9 cellular contexts compared by ENCODE assay signal in the genomic region with DNA sequence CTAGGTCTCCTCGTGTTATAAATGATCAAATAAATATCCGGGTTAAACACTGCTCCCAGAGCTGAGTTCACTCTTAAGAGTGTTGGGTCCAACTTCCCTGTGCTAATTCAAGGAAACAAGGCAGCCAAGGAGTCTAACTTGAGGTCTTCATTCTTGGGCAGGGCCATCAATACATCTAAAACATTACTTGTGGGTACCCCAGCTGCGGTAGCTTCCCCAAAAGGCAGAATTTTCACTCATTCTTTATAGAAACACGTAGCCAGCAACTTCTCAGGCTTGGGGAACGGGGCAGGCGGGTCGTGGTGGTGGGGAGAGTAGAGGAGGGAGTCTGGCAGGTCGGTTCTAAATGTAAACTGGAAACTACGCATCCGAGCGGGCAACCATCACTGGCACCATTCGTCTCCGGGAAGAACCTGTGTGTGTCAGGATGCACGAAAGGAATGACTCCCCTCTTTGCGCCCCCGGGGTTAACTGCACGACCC. TPM values are rescaled to one million over a fixed set of nuclear protein-coding genes. Genes with fewer than 3 reads are reported as not detected.
DNase-seq lines count a peak whose midpoint lies in the region; ATAC-seq and TF ChIP-seq lines count a peak whose summit lies in the region.
"Had no signal": no experiment of that assay in that cellular context is flagged by ENCODE, and none has a peak within 500 bp of the region (broad histone marks: within the 10 kb centered on the region; RNA-seq: fewer than 3 reads in every experiment).

No MANE protein-coding gene starts in this region.

- no peaks in the 10 kb centered on the region for H3K36me3 ChIP-seq in smooth muscle cell (ENCODE audit: low read depth)

- H3K9me3 ChIP-seq in smooth muscle cell (replicated peaks; ENCODE audit: low read depth) = no peaks in the 10 kb centered on the region

- peaks cover 39% of the 10 kb centered on the region for H3K79me2 ChIP-seq in smooth muscle cell (ENCODE audit: low read depth)

- H3K9ac ChIP-seq in smooth muscle cell (ENCODE audit: low read depth) = peak overlapping the region; percentile 91

- ATAC-seq in GM19035 (IDR thresholded peaks at IDR 0.05; ENCODE audit: unreplicated experiment) = no peak

- H3K4me2 ChIP-seq in smooth muscle cell = peak overlapping the region; percentile 99

- H2AFZ ChIP-seq in smooth muscle cell (ENCODE audit: low read depth) = peak overlapping the region; percentile 98

- peaks cover 35% of the 10 kb centered on the region for H4K20me1 ChIP-seq in smooth muscle cell (ENCODE audit: low read depth)

- peak overlapping the region; percentile 98 for H3K4me3 ChIP-seq in smooth muscle cell

- peaks cover 16% of the 10 kb centered on the region for H3K4me1 ChIP-seq in smooth muscle cell (ENCODE audit: low read depth)

- DNase-seq in NCI-H2227 treated with DMSO at 0.1 percent for 48 hours (lab: John Stamatoyannopoulos, UW) (peak; percentile 26), NCI-H2227 (lab: John Stamatoyannopoulos, UW; ENCODE audit: unreplicated experiment) (no peak), NAMALWA (ENCODE audit: low spot score) (peak; percentile 49), astrocyte of the hippocampus (ENCODE audit: low read depth, low spot score) (peak; percentile 27), iPS-NIHi11 (ENCODE audit: low spot score) (peak; percentile 31), smooth muscle cell (lab: John Stamatoyannopoulos, UW; ENCODE audit: unreplicated experiment) (no peak), NCI-H2196 (lab: John Stamatoyannopoulos, UW; ENCODE audit: unreplicated experiment) (no peak)

- peaks cover 4% of the 10 kb centered on the region for H3F3A ChIP-seq in smooth muscle cell (ENCODE audit: low read depth)

- 8% methylated on average over 17 of the region's 17 CpGs for WGBS in smooth muscle cell (ENCODE audit: low lambda C conversion rate)

- no peak for TF ChIP-seq CTCF in smooth muscle cell (IDR thresholded peaks at IDR 0.05; ENCODE audit: borderline replicate concordance, insufficient read depth, poor library complexity, severe bottlenecking)

- peak overlapping the region; percentile 89 for H3K27ac ChIP-seq in smooth muscle cell (ENCODE audit: low read depth)

- H3K27me3 ChIP-seq in smooth muscle cell (ENCODE audit: low read depth) = no peaks in the 10 kb centered on the region

RNA-seq across cellular contexts. Expression of gene METTL9, which starts 0.7 kb away (rescaled TPM):
- 157 and 211 TPM in 2 replicates for total RNA-seq in smooth muscle cell
- 97.5 and 104 TPM in 2 replicates for polyA plus RNA-seq in smooth muscle cell

RNA-seq across cellular contexts. Expression of gene IGSF6, which starts 53.7 kb away (rescaled TPM):
- total RNA-seq in smooth muscle cell = not detected in 2 replicates
- polyA plus RNA-seq in smooth muscle cell = 0.06 and 0.13 TPM in 2 replicates
- total RNA-seq: Daoy had no signal

Comparison
In these comparisons a context has a peak if more than half of its experiments do, and no peak if none do; other contexts are left out.
1. DNase-seq: peak in NCI-H2227 treated with DMSO at 0.1 percent for 48 hours (single experiment), NAMALWA (single experiment), astrocyte of the hippocampus (single experiment) and iPS-NIHi11 (single experiment); none in NCI-H2227 (single experiment), smooth muscle cell (single experiment) and NCI-H2196 (single experiment).